In the genomic region with DNA sequence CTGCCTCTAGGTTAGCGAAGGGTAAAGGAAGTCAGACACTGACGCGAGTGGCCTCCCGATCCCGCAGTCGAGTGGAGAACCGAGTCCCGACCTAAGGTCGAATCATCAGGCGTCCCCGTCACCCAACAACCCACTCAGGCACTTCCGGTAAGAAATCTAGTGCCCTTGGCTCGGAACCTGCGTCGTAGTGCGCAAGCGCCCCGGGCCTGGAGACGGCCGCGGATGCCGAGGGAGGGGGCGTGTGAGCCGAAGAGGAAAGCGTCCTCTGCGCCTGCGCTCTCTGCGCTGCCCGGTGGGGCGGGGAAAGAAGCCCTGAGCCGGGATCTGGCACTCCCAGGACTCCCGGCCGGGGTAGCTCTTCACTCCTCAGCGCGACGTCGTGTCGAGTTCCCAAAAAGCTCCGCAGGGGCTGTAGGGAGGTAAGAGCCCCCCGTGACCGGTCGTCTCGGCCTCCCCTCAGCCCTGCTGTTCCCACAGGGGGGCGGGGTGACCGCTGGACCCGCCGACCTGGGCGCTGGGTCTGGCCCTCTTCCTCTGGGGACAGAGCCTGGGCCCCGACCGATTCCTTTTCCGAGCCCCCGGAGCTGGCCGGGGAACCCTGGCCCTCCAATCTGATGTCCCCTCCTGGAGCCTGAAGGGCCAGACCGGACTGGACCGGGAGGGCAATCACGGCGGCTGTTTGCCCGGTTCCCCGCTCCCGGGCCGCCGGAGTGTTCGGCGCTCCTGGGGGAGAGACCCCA, we compare ENCODE assay signal across 8 cellular contexts. TPM values are rescaled to one million over a fixed set of nuclear protein-coding genes. Genes with fewer than 3 reads are reported as not detected.
DNase-seq lines count a peak whose midpoint lies in the region; ATAC-seq and TF ChIP-seq lines count a peak whose summit lies in the region.

A gene (plus strand): TSS at position 330 of the 740 bp plus-strand sequence. CDS start 26,084 bp downstream, outside the sequence.

- H3K27me3 ChIP-seq in upper lobe of right lung = no peaks in the 10 kb centered on the region

- TF ChIP-seq CTCF in GM13976 (IDR thresholded peaks at IDR 0.05; ENCODE audit: borderline replicate concordance, control extremely low read depth, extremely low read depth, insufficient read depth, missing control alignments) = no peak
- TF ChIP-seq CTCF in upper lobe of right lung (IDR thresholded peaks at IDR 0.05) = peak; percentile 42

- peaks cover 26% of the 10 kb centered on the region for H3K4me1 ChIP-seq in upper lobe of right lung

- DNase-seq in GM13976 (ENCODE audit: low spot score) = peak; percentile 96
- DNase-seq in NCI-H146 (lab: John Stamatoyannopoulos, UW) = peak; percentile 97
- peak; percentile 93 to 97 (median 94) for DNase-seq in T-helper 1 cell
- DNase-seq in amniotic stem cell (lab: John Stamatoyannopoulos, UW) = peak; percentile 96
- peak; percentile 99 for DNase-seq in left cardiac atrium
- peak; percentile 100 for DNase-seq in posterior vena cava (ENCODE audit: low spot score)
- DNase-seq in upper lobe of right lung = peak; percentile 99

- peaks cover 7% of the 10 kb centered on the region for H3K36me3 ChIP-seq in upper lobe of right lung

- peak within 1 kb of the TSS; percentile 93 for H3K4me3 ChIP-seq in upper lobe of right lung

- ATAC-seq in HG02870 (IDR thresholded peaks at IDR 0.05; ENCODE audit: unreplicated experiment) = peak; percentile 82
- peak; percentile 96 to 98 for ATAC-seq in left cardiac atrium
- peak; percentile 98 for ATAC-seq in upper lobe of right lung

- intact Hi-C loops in left cardiac atrium (cut with DNase I) (loop anchor here in 1 of 2 donors (10.0 kb wide), 1 partner anchor 323 kb away; no protein-coding TSS in a partner anchor), posterior vena cava (cut with DNase I) (loop anchor here in 1 of 2 donors (5.0 kb wide), 1 partner anchor 721 kb away; a partner anchor contains a TSS), upper lobe of right lung (cut with DNase I) (no loop called here)

- no peaks in the 10 kb centered on the region for H3K9me3 ChIP-seq in upper lobe of right lung

- in situ Hi-C loops in GM13976 (cut with MboI; ENCODE audit: low sequenced_read_pairs, unreplicated experiment) = no loop called here

- peak within 1 kb of the TSS; percentile 99 for H3K27ac ChIP-seq in upper lobe of right lung

RNA-seq across cellular contexts. Expression of the gene that starts here (rescaled TPM):
- total RNA-seq in left cardiac atrium (10 to 100 TPM; 37.7 to 45.5 TPM), posterior vena cava (10 to 100 TPM; 35.2 to 41.3 TPM), upper lobe of right lung (60.6 TPM)

Comparison
In these comparisons a context has a peak if more than half of its experiments do, and no peak if none do; other contexts are left out.
1. Peak in every context shown above with its lines: DNase-seq, ATAC-seq, H3K4me3 ChIP-seq and H3K27ac ChIP-seq.